18 cellular contexts compared by ENCODE assay signal in the genomic region with DNA sequence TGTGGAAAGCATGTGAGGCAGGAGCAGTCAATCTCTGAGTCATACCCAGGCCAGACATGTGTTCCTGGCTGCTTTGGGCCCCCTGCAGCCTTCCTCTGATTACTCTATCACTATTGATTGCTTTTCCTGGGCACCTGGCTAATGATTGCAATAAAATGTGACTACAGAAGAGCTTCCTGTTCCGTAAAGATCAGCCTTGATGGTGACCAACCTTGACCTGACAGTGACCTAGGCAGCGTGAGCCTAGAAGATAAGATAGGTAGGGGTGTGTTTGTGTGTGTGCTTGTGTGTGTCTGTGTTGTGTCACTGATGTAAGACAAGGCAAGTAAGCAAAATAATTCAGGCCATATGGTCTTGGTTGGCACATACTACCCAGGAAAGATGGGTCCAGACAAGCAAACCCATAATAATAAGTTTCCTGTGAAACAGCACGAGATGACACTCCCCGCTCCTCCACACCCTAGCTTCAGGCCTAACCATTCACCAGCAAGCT.
"Had no signal": no experiment of that assay in that cellular context is flagged by ENCODE, and none has a peak within 500 bp of the region (broad histone marks: within the 10 kb centered on the region; RNA-seq: fewer than 3 reads in every experiment).

No MANE protein-coding gene starts in this region.

- ATAC-seq: activated T-cell treated with anti-CD3 and anti-CD28 coated beads, Interleukin-2, amount 50 U/mL, for 72 hours; left ventricle myocardium superior; right cardiac atrium had no signal

- H3K9me3 ChIP-seq: colonic mucosa had no signal

- H3K4me3 ChIP-seq: cardiac muscle cell, colonic mucosa, transverse colon had no signal

- H3K4me1 Mint-ChIP-seq: activated CD4-positive, alpha-beta memory T cell treated with anti-CD3 and anti-CD28 coated beads, Interleukin-2, amount 10 ng/mL, durations not matched to agents 7 days and 5 days; activated naive CD8-positive, alpha-beta T cell treated with anti-CD3 and anti-CD28 coated beads, Interleukin-2, amount 10 ng/mL, durations not matched to agents 7 days and 5 days had no signal

- DNase-seq: activated CD4-positive, alpha-beta memory T cell treated with anti-CD3 and anti-CD28 coated beads, Interleukin-2, amount 10 ng/mL, durations not matched to agents 7 days and 5 days; activated naive CD8-positive, alpha-beta T cell treated with anti-CD3 and anti-CD28 coated beads, Interleukin-2, amount 10 ng/mL, durations not matched to agents 7 days and 5 days; activated T-cell treated with anti-CD3 and anti-CD28 coated beads, Interleukin-2, amount 50 U/mL, for 72 hours; aorta; colonic mucosa; effector CD4-positive, alpha-beta T cell; glutamatergic neuron; islet precursor cell; left ventricle myocardium superior; right cardiac atrium; stimulated activated CD4-positive, alpha-beta T cell treated with anti-CD3 and anti-CD28 coated beads, Interleukin-1b, Interleukin-23, amount 100 ng/mL, for 48 hours; stimulated activated naive CD4-positive, alpha-beta T cell; substantia nigra; T-helper 1 cell; transverse colon had no signal

- H3K27ac Mint-ChIP-seq: activated CD4-positive, alpha-beta memory T cell treated with anti-CD3 and anti-CD28 coated beads, Interleukin-2, amount 10 ng/mL, durations not matched to agents 7 days and 5 days; activated naive CD8-positive, alpha-beta T cell treated with anti-CD3 and anti-CD28 coated beads, Interleukin-2, amount 10 ng/mL, durations not matched to agents 7 days and 5 days; activated T-cell treated with anti-CD3 and anti-CD28 coated beads, Interleukin-2, amount 50 U/mL, for 72 hours; progenitor cell of endocrine pancreas had no signal

- H3K27me3 Mint-ChIP-seq: activated CD4-positive, alpha-beta memory T cell treated with anti-CD3 and anti-CD28 coated beads, Interleukin-2, amount 10 ng/mL, durations not matched to agents 7 days and 5 days; activated naive CD8-positive, alpha-beta T cell treated with anti-CD3 and anti-CD28 coated beads, Interleukin-2, amount 10 ng/mL, durations not matched to agents 7 days and 5 days had no signal

- H3K36me3 ChIP-seq: cardiac muscle cell, colonic mucosa, transverse colon had no signal

- H3K27me3 ChIP-seq: colonic mucosa, transverse colon had no signal

- H3K4me3 Mint-ChIP-seq: activated CD4-positive, alpha-beta memory T cell treated with anti-CD3 and anti-CD28 coated beads, Interleukin-2, amount 10 ng/mL, durations not matched to agents 7 days and 5 days; activated naive CD8-positive, alpha-beta T cell treated with anti-CD3 and anti-CD28 coated beads, Interleukin-2, amount 10 ng/mL, durations not matched to agents 7 days and 5 days; activated T-cell treated with anti-CD3 and anti-CD28 coated beads, Interleukin-2, amount 50 U/mL, for 72 hours had no signal

- H3K36me3 Mint-ChIP-seq: activated naive CD8-positive, alpha-beta T cell treated with anti-CD3 and anti-CD28 coated beads, Interleukin-2, amount 10 ng/mL, durations not matched to agents 7 days and 5 days had no signal

- H3K4me1 ChIP-seq: colonic mucosa, transverse colon had no signal

- H3K27ac ChIP-seq: cardiac muscle cell, colonic mucosa, transverse colon, VCaP had no signal
